18 cellular contexts compared by ENCODE assay signal in genomic region chr15:91538782-91539181, GRCh38.
A peak's percentile ranks its signal among the peaks of the same experiment; 100 is the strongest.
DNase-seq lines count a peak whose midpoint lies in the region; ATAC-seq, FAIRE-seq and TF ChIP-seq lines count a peak whose summit lies in the region.
"Had no signal": no experiment of that assay in that cellular context is flagged by ENCODE, and none has a peak within 500 bp of the region (broad histone marks: within the 10 kb centered on the region; RNA-seq: fewer than 3 reads in every experiment).

No MANE protein-coding gene starts in this region.

- in situ Hi-C loops in HepG2 (cut with HindIII; ENCODE audit: extremely low pct_ligation_motif_present, low pct_unique_long_range_greater_than_20kb) = no loop called here
- in situ Hi-C loops in gastrocnemius medialis (cut with MboI; ENCODE audit: low sequenced_read_pairs in 4 of 4) = no loop called here

- no peak overlapping the region for H3K9ac ChIP-seq in HepG2 (ENCODE audit: insufficient read depth, low read depth, low read length)
- H3K9ac ChIP-seq: BLaER1 had no signal

- H3K36me3 ChIP-seq in HepG2 (replicated peaks in 1 of 2; ENCODE audit: control insufficient read depth in 1 of 2, insufficient read depth in 2 of 2, low read length in 2 of 2) = no peaks in the 10 kb centered on the region
- H3K36me3 ChIP-seq in right lobe of liver = no peaks in the 10 kb centered on the region
- H3K36me3 ChIP-seq in gastrocnemius medialis = no peaks in the 10 kb centered on the region
- no peaks in the 10 kb centered on the region for H3K36me3 ChIP-seq in mucosa of descending colon (ENCODE audit: low read depth)
- H3K36me3 ChIP-seq: BLaER1 had no signal

- FAIRE-seq in HepG2 (lab: Jason Lieb, UNC) = no peak
- FAIRE-seq: G401.6, GM12892 had no signal

- H3K79me2 ChIP-seq in HepG2 (ENCODE audit: insufficient read depth, low read length) = no peaks in the 10 kb centered on the region

- no peaks in the 10 kb centered on the region; the same call in 1 of the 2 replicates for H3K9me3 ChIP-seq in HepG2 (ENCODE audit: low read length)
- H3K9me3 ChIP-seq in right lobe of liver = no peaks in the 10 kb centered on the region
- no peaks in the 10 kb centered on the region for H3K9me3 ChIP-seq in gastrocnemius medialis
- no peaks in the 10 kb centered on the region for H3K9me3 ChIP-seq in mucosa of descending colon
- H3K9me3 ChIP-seq: BLaER1 had no signal

- no TSS peak for BruUV-seq in HepG2 (replicated peaks; lab: Mats Ljungman, UMichigan)

- H2AFZ ChIP-seq in HepG2 (ENCODE audit: low read length) = no peak overlapping the region
- H2AFZ ChIP-seq: GM23338 had no signal

- POLR2A ChIA-PET in HepG2 (lab: Yijun Ruan, JAX) = no interaction called here

- H3K4me2 ChIP-seq in HepG2 (ENCODE audit: low read depth, low read length) = no peak overlapping the region
- H3K4me2 ChIP-seq: BLaER1, GM23338 had no signal

- H3K4me1 ChIP-seq in HepG2 (ENCODE audit: insufficient read depth, low read length) = peaks cover 48% of the 10 kb centered on the region
- peaks cover 0 to 38% (median 13%) of the 10 kb centered on the region in 4 donors for H3K4me1 ChIP-seq in right lobe of liver
- peaks cover 19 to 37% of the 10 kb centered on the region in 2 donors for H3K4me1 ChIP-seq in gastrocnemius medialis
- peaks cover 25% of the 10 kb centered on the region for H3K4me1 ChIP-seq in mucosa of descending colon (ENCODE audit: low read depth)
- H3K4me1 ChIP-seq: BLaER1 had no signal

- WGBS in HepG2 (ENCODE audit: low lambda C conversion rate) = 100% methylated on average over 2 of the region's 2 CpGs
- 63% methylated on average over 2 of the region's 2 CpGs for WGBS in right lobe of liver (ENCODE audit: insufficient coverage, low coverage, low lambda C conversion rate, missing lambda C conversion rate)

- TF ChIP-seq EP300 in HepG2 (IDR thresholded peaks at IDR 0.05; ENCODE audit: low read depth in 2 of 2, low read length in 2 of 2) (no peak), HepG2 (CRISPR knock-in tag; IDR thresholded peaks at IDR 0.05; ENCODE audit: borderline replicate concordance) (no peak)

- intact Hi-C loops in HepG2 (cut with micrococcal nuclease; ENCODE audit: unreplicated experiment) = no loop called here
- intact Hi-C loops in right lobe of liver (cut with DNase I) = no loop called here
- intact Hi-C loops in gastrocnemius medialis (cut with DNase I; ENCODE audit: low total_unique reads) = no loop called here
- intact Hi-C loops in mucosa of descending colon (cut with DNase I, micrococcal nuclease) = no loop called here

- TF ChIP-seq POLR2A in HepG2 (IDR thresholded peaks at IDR 0.05; ENCODE audit: insufficient read depth in 1 of 2, low read depth in 2 of 2, low read length in 2 of 2) (no peak), right lobe of liver (IDR thresholded peaks at IDR 0.05) (no peak), gastrocnemius medialis (IDR thresholded peaks at IDR 0.05) (no peak)

- no peak for TF ChIP-seq RAD21 in HepG2 (CRISPR knock-in tag; IDR thresholded peaks at IDR 0.05)

- no peak for ATAC-seq in HepG2
- no peak for ATAC-seq in right lobe of liver
- ATAC-seq in gastrocnemius medialis = no peak
- ATAC-seq in mucosa of descending colon = no peak
- ATAC-seq: GM23338 had no signal

- H3K4me3 ChIP-seq in HepG2 (replicated peaks in 1 of 3; ENCODE audit: insufficient read depth in 1 of 3, low read depth in 2 of 3, low read length in 3 of 3) (no peak overlapping the region), right lobe of liver (no peak overlapping the region), gastrocnemius medialis (no peak overlapping the region), mucosa of descending colon (no peak overlapping the region)
- H3K4me3 ChIP-seq: BLaER1, GM23338 had no signal

- H3K27ac ChIP-seq in HepG2 (ENCODE audit: extremely low read length, insufficient read depth, low read length) (peak overlapping the region; percentile 89), right lobe of liver (peak overlapping the region in 1 of 3 donors; percentile 68), caudate nucleus (ENCODE audit: low read depth, low read length) (peak overlapping the region; percentile 88), gastrocnemius medialis (peak overlapping the region in 3 of 4 donors; percentile 84 to 87 (median 85))
- H3K27ac ChIP-seq: 22Rv1, BLaER1, HL-60 had no signal

- CTCF ChIA-PET in HepG2 (lab: Yijun Ruan, JAX; ENCODE audit: low intra/inter-chr PET ratio, low total read pairs) = no interaction called here

- H3K27me3 ChIP-seq in HepG2 (ENCODE audit: control insufficient read depth in 1 of 2, insufficient read depth in 2 of 2, low read length in 2 of 2) = no peaks in the 10 kb centered on the region
- no peaks in the 10 kb centered on the region for H3K27me3 ChIP-seq in right lobe of liver
- no peaks in the 10 kb centered on the region for H3K27me3 ChIP-seq in gastrocnemius medialis
- H3K27me3 ChIP-seq: BLaER1 had no signal

- DNase-seq in HepG2 (ENCODE audit: low spot score) = no peak
- no peak for DNase-seq in right lobe of liver
- DNase-seq in caudate nucleus (lab: John Stamatoyannopoulos, UW) = no peak
- DNase-seq in gastrocnemius medialis = no peak
- DNase-seq in mucosa of descending colon = no peak
- DNase-seq in SW480 (ENCODE audit: low spot score) = no peak
- no peak for DNase-seq in EL
- DNase-seq in activated CD8-positive, alpha-beta memory T cell treated with anti-CD3 and anti-CD28 coated beads, Interleukin-2, amount 50 U/mL, for 48 hours = no peak
- DNase-seq: AML-193; CD8-positive, alpha-beta memory T cell; DMS79; H7 had no signal

- TF ChIP-seq CTCF in HepG2 (CRISPR knock-in tag; IDR thresholded peaks at IDR 0.05) = no peak
- TF ChIP-seq CTCF in right lobe of liver (IDR thresholded peaks at IDR 0.05) = no peak
- no peak for TF ChIP-seq CTCF in gastrocnemius medialis (IDR thresholded peaks at IDR 0.05 in 4 of 5, conservative IDR thresholded peaks at IDR 0.05 in 1 of 5)
- TF ChIP-seq CTCF in mucosa of descending colon (IDR thresholded peaks at IDR 0.05) = no peak

- H4K20me1 ChIP-seq in HepG2 (ENCODE audit: insufficient read depth, low read length) = no peaks in the 10 kb centered on the region
- H4K20me1 ChIP-seq: BLaER1 had no signal

TF ChIP-seq in HepG2, 621 proteins besides CTCF, POLR2A, EP300 and RAD21 (continues in another document):
- TF ChIP-seq ZBTB40 (IDR thresholded peaks at IDR 0.05) (peak; percentile 41; the same call in 1 of the 2 replicates), ZBTB40 (CRISPR knock-in tag; IDR thresholded peaks at IDR 0.05) (peak; percentile 87; the same call in 1 of the 2 replicates), NFYC (CRISPR knock-in tag; IDR thresholded peaks at IDR 0.05) (no peak)
